Comparison of ENCODE assay signal across 9 cellular contexts in the genomic region with DNA sequence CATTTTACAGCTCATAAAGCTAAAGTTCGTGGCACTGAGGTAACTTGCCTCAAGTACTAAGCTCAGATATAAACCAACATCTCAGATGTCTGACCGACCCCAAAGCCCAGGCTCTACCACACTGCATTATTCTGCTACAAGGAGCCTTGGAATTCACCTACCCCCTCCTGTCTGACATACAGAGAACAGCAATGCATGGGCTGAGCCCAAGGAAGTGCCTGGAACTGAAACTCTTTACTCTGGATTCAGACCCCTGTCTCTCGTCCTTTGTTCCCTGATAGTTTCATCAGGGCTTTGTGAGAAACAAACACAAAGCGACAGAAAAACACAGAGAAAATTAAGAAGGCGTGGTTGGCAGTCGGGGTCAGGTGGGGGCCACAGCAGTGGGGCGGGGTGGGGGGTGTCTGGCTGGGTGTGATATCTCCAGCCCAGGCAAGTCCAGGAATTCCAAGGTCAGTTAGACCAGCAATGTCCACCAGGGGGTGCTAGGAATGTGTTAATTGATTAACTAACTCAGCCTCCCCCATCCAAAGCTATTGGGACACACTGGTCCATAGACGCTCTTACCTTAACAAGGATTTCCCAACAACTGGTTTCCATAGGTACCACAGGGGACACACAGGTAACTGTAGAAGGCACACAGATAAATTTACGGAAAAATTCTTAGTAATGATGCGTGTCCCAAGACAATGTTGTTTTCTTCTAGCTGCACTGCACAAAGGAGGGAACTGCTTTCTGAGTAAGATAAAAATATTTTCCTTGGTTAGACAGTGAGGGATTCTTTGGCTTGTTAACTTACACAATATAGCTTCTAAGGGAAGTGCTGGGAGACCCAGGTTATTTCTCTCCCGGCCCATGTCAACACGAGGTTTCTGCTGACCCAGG. TPM values are rescaled to one million over a fixed set of nuclear protein-coding genes. Genes with fewer than 3 reads are reported as not detected.
A peak's percentile ranks its signal among the peaks of the same experiment; 100 is the strongest.
DNase-seq lines count a peak whose midpoint lies in the region; FAIRE-seq and TF ChIP-seq lines count a peak whose summit lies in the region.
"Had no signal": no experiment of that assay in that cellular context is flagged by ENCODE, and none has a peak within 500 bp of the region (broad histone marks: within the 10 kb centered on the region; RNA-seq: fewer than 3 reads in every experiment).

No MANE protein-coding gene starts in this region.

- no peak overlapping the region for H3K4me3 ChIP-seq in BLaER1 treated with 17β-estradiol and CSF1 and Interleukin-3, amounts not matched to agents 10 nM and 100 nM
- H3K4me3 ChIP-seq in liver (ENCODE audit: low read depth in 1 of 3, low read length in 3 of 3) = no peak overlapping the region
- H3K4me3 ChIP-seq in testis = no peak overlapping the region

- TF ChIP-seq POLR2A in GM12892 (IDR thresholded peaks at IDR 0.05; ENCODE audit: low read depth, low read length) = no peak
- no peak for TF ChIP-seq POLR2A in testis (IDR thresholded peaks at IDR 0.05)

- no peak for FAIRE-seq in GM12892 (lab: Jason Lieb, UNC)
- FAIRE-seq: TTC549 had no signal

- peak; percentile 51 to 69 for TF ChIP-seq RAD21 in liver (IDR thresholded peaks at IDR 0.05)

- WGBS in liver = 42% methylated on average over 12 of the region's 12 CpGs
- WGBS in testis, 2 donors = 61 to 67% methylated on average over 12 of the region's 12 CpGs

- DNase-seq in GM12892 (ENCODE audit: insufficient read length) = peak; percentile 34
- DNase-seq in HUDEP-2 (lab: John Stamatoyannopoulos, UW; ENCODE audit: unreplicated experiment in 76 of 76) = peak in 60 of 76 experiments; percentile 4 to 70 (median 31)
- peak; percentile 73 for DNase-seq in RPMI8226
- DNase-seq in cerebellum (ENCODE audit: low spot score) = peak; percentile 13
- DNase-seq in testis = peak; percentile 92
- no peak for DNase-seq in effector CD4-positive, alpha-beta T cell

- peak overlapping the region in 9 of 11 experiments; percentile 69 to 88 (median 82); a peak in 16 of 22 replicates for H3K27ac ChIP-seq in BLaER1 treated with 17β-estradiol and CSF1 and Interleukin-3, amounts not matched to agents 10 nM and 100 nM
- H3K27ac ChIP-seq in liver (ENCODE audit: low read depth in 1 of 2, low read length in 2 of 2) (no peak overlapping the region), testis (no peak overlapping the region)

- H3K4me1 ChIP-seq in BLaER1 treated with 17β-estradiol and CSF1 and Interleukin-3, amounts not matched to agents 10 nM and 100 nM = peaks cover 44 to 83% (median 69%) of the 10 kb centered on the region in 10 experiments
- H3K4me1 ChIP-seq in liver (ENCODE audit: control insufficient read depth in 4 of 4, insufficient read depth in 4 of 4, low read length in 3 of 4) = no peaks in the 10 kb centered on the region
- peaks cover 26% of the 10 kb centered on the region for H3K4me1 ChIP-seq in testis

- no peaks in the 10 kb centered on the region for H3K27me3 ChIP-seq in BLaER1 treated with 17β-estradiol and CSF1 and Interleukin-3, amounts not matched to agents 10 nM and 100 nM
- H3K27me3 ChIP-seq in liver (ENCODE audit: control insufficient read depth in 4 of 4, insufficient read depth in 4 of 4, low read length in 3 of 4) (peaks cover 0 to 3% (median 0%) of the 10 kb centered on the region in 4 donors), testis (no peaks in the 10 kb centered on the region)

- peaks cover 11 to 24% (median 19%) of the 10 kb centered on the region in 11 experiments for H3K9me3 ChIP-seq in BLaER1 treated with 17β-estradiol and CSF1 and Interleukin-3, amounts not matched to agents 10 nM and 100 nM (replicated peaks in 1 of 11)
- H3K9me3 ChIP-seq in liver (ENCODE audit: control insufficient read depth in 4 of 4, low read length in 3 of 4) (no peaks in the 10 kb centered on the region), testis (no peaks in the 10 kb centered on the region)

- H4K20me1 ChIP-seq in BLaER1 treated with 17β-estradiol and CSF1 and Interleukin-3, amounts not matched to agents 10 nM and 100 nM = no peaks in the 10 kb centered on the region

- TF ChIP-seq CTCF in liver (IDR thresholded peaks at IDR 0.05; ENCODE audit: low read depth, low read length, missing input control) (peak; percentile 60), testis (IDR thresholded peaks at IDR 0.05) (peak in 2 of 3 experiments; percentile 29 to 67)

- H3K9ac ChIP-seq in BLaER1 treated with 17β-estradiol and CSF1 and Interleukin-3, amounts not matched to agents 10 nM and 100 nM = peak overlapping the region in 3 of 11 experiments; percentile 3 to 63 (median 18); a peak in 2 of 22 replicates
- no peak overlapping the region for H3K9ac ChIP-seq in liver (ENCODE audit: low read depth in 1 of 2, low read length in 2 of 2)

- intact Hi-C loops in testis (cut with DNase I; ENCODE audit: low total_unique reads) = no loop called here

- peak overlapping the region; percentile 58 to 95 (median 75); a peak in 18 of 22 replicates for H3K4me2 ChIP-seq in BLaER1 treated with 17β-estradiol and CSF1 and Interleukin-3, amounts not matched to agents 10 nM and 100 nM

- H3K36me3 ChIP-seq in BLaER1 treated with 17β-estradiol and CSF1 and Interleukin-3, amounts not matched to agents 10 nM and 100 nM = no peaks in the 10 kb centered on the region
- no peaks in the 10 kb centered on the region for H3K36me3 ChIP-seq in liver (ENCODE audit: control insufficient read depth in 4 of 4, insufficient read depth in 3 of 4, low read depth in 1 of 4, low read length in 3 of 4)
- no peaks in the 10 kb centered on the region for H3K36me3 ChIP-seq in testis (ENCODE audit: low read depth, missing control alignments)

TF ChIP-seq in liver, 16 proteins besides CTCF, POLR2A, EP300 and RAD21:
- TF ChIP-seq HNF4G (IDR thresholded peaks at IDR 0.05) (no peak), HNF4A (conservative IDR thresholded peaks at IDR 0.05) (peak in 1 of 2 donors; percentile 24)

RNA-seq across cellular contexts. Expression of gene SSUH2, which starts 18.8 kb away (rescaled TPM):
- 0.81 TPM for polyA plus RNA-seq in GM12892 (2012; ENCODE audit: missing spikeins)
- total RNA-seq in cerebellum = 0.91 TPM
- 1 to 10 TPM in 1 of 2 donors, under 1 TPM in 1; 0.17 to 2.1 TPM for total RNA-seq in liver
- under 1 TPM; 0.22 to 0.25 TPM for polyA plus RNA-seq in liver
- total RNA-seq in testis = 10 to 100 TPM in 1 of 2 donors, 1 to 10 TPM in 1; 9.8 to 15.0 TPM
- polyA plus RNA-seq in testis (ENCODE audit: insufficient read depth, low read depth, low replicate concordance) = 28.9 TPM

Comparison
In these comparisons a context has a peak if more than half of its experiments do, and no peak if none do; other contexts are left out.
1. H3K27ac ChIP-seq: peak in BLaER1 treated with 17β-estradiol and CSF1 and Interleukin-3, amounts not matched to agents 10 nM and 100 nM (9 of 11); none in liver (0 of 2) and testis (0 of 2).